In the genomic region with DNA sequence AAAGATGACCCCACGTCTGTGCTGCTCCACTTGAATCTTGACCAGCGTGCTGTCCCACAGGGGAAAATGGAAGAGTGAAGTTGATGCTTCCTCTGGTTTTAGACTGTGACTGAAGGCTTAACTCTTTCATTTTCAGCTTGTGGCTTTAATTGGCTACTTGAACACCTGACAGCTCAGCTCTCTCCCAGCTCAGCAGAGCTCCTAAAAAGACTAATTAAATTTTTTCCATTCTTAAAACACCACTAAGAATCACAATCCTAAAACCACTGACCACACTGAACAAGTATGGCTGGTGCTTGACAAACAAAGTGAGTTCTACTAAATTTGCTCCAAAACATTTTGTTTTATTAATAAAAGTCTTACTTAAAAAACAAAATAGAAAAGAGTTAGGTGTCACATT, we compare ENCODE assay signal across 32 cellular contexts.
"Had no signal": no experiment of that assay in that cellular context is flagged by ENCODE, and none has a peak within 500 bp of the region (broad histone marks: within the 10 kb centered on the region; RNA-seq: fewer than 3 reads in every experiment).

No MANE protein-coding gene starts in this region.

- DNase-seq: activated CD4-positive, alpha-beta memory T cell treated with anti-CD3 and anti-CD28 coated beads for 36 hours; activated CD4-positive, alpha-beta T cell treated with anti-CD3 and anti-CD28 coated beads for 36 hours; activated CD4-positive, alpha-beta T cell treated with anti-CD3 and anti-CD28 coated beads, Interleukin-2, amount 10 ng/mL, durations not matched to agents 24 days and 14 days; activated CD4-positive, CD25-positive, alpha-beta regulatory T cell; activated CD4-positive, CD25-positive, alpha-beta regulatory T cell treated with anti-CD3 and anti-CD28 coated beads, Interleukin-2, amount 50 U/mL, for 72 hours; activated CD8-positive, alpha-beta memory T cell treated with anti-CD3 and anti-CD28 coated beads, Interleukin-2, amount 10 ng/mL, durations not matched to agents 7 days and 5 days; activated CD8-positive, alpha-beta memory T cell treated with anti-CD3 and anti-CD28 coated beads, Interleukin-2, amount 50 U/mL, for 4 hours; activated CD8-positive, alpha-beta T cell treated with anti-CD3 and anti-CD28 coated beads, Interleukin-2, amount 10 ng/mL, durations not matched to agents 7 days and 5 days; activated effector memory CD4-positive, alpha-beta T cell treated with anti-CD3 and anti-CD28 coated beads, Interleukin-2, amount 50 U/mL, for 16 hours; activated naive CD4-positive, alpha-beta T cell treated with anti-CD3 and anti-CD28 coated beads for 36 hours; activated naive CD8-positive, alpha-beta T cell treated with anti-CD3 and anti-CD28 coated beads for 36 hours; activated naive CD8-positive, alpha-beta T cell treated with anti-CD3 and anti-CD28 coated beads, Interleukin-2, amount 50 U/mL, for 24 hours; activated T-cell treated with anti-CD3 and anti-CD28 coated beads, Interleukin-2, amount 50 U/mL, for 1 hour; activated T-cell treated with anti-CD3 and anti-CD28 coated beads, Interleukin-2, amount 50 U/mL, for 48 hours; adrenal gland; amygdala; aorta; central memory CD4-positive, alpha-beta T cell; cerebellar nuclear complex; colonic mucosa; effector memory CD4-positive, alpha-beta T cell; erythroblast; foreskin keratinocyte; gastrocnemius medialis; glutamatergic neuron; heart left ventricle; T-helper 1 cell; T-helper 17 cell; T1000 had no signal

- ATAC-seq: activated CD4-positive, alpha-beta T cell treated with anti-CD3 and anti-CD28 coated beads for 36 hours; activated CD8-positive, alpha-beta memory T cell treated with anti-CD3 and anti-CD28 coated beads, Interleukin-2, amount 10 ng/mL, durations not matched to agents 7 days and 5 days; activated CD8-positive, alpha-beta T cell treated with anti-CD3 and anti-CD28 coated beads, Interleukin-2, amount 10 ng/mL, durations not matched to agents 7 days and 5 days; activated naive CD8-positive, alpha-beta T cell treated with anti-CD3 and anti-CD28 coated beads, Interleukin-2, amount 50 U/mL, for 24 hours; foreskin keratinocyte; gastrocnemius medialis; heart left ventricle; T-helper 17 cell had no signal

- H3K4me3 ChIP-seq: adrenal gland, breast epithelium, cardiac muscle cell, colonic mucosa, esophagus muscularis mucosa, gastrocnemius medialis, heart left ventricle had no signal
